In the genomic region with DNA sequence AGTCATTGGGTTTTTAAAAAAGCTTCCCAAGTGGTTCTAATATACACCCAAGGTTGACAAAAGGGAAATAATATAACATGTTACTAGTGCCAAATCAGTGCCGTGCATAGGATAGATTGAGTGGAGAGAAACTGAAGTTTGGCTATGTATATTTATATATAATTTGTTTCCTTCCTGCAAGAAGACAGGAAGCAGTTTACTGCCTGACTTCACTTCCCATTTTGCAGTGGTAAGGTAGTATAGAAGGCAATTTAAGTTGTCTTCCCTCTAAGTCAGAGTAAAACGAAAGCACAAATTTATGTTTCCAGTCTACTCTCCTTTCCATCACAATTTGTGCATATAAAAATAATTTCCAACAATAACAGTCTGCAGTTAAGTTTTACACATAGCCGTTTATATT, we compare ENCODE assay signal across 24 cellular contexts. TPM values are rescaled to one million over a fixed set of nuclear protein-coding genes. Genes with fewer than 3 reads are reported as not detected.
DNase-seq lines count a peak whose midpoint lies in the region; ATAC-seq and TF ChIP-seq lines count a peak whose summit lies in the region.
"Had no signal": no experiment of that assay in that cellular context is flagged by ENCODE, and none has a peak within 500 bp of the region (broad histone marks: within the 10 kb centered on the region; RNA-seq: fewer than 3 reads in every experiment).

No MANE protein-coding gene starts in this region.

- no peaks in the 10 kb centered on the region for H4K20me1 ChIP-seq in Karpas-422 (ENCODE audit: insufficient read depth, low read depth, low read length)

- peaks cover 21% of the 10 kb centered on the region for H3K4me1 ChIP-seq in Karpas-422 (ENCODE audit: low read length)
- H3K4me1 ChIP-seq in neutrophil (ENCODE audit: control insufficient read depth in 1 of 2, insufficient read depth in 1 of 2, low read depth in 1 of 2, low read length in 1 of 2) = peaks cover 23 to 24% of the 10 kb centered on the region in 2 experiments
- H3K4me1 ChIP-seq in Peyer's patch = peaks cover 0 to 8% (median 2%) of the 10 kb centered on the region in 4 donors

- H3K4me3 Mint-ChIP-seq in T-helper 2 cell treated with Interferon-gamma antibody and Interleukin-4, amounts not matched to agents 5 μg/mL and 100 μg/mL, for 36 hours = peak overlapping the region; percentile 20
- H3K4me3 Mint-ChIP-seq in naive thymus-derived CD8-positive, alpha-beta T cell = peak overlapping the region in 1 of 10 donors; percentile 12
- H3K4me3 Mint-ChIP-seq: CD8-positive, alpha-beta T cell; central memory CD8-positive, alpha-beta T cell; mesothelial cell of epicardium; stimulated activated naive CD8-positive, alpha-beta T cell treated with anti-CD3 and anti-CD28 coated beads, Interleukin-15, Interleukin-2, amounts not matched to agents 100 ng/mL and 50 ng/mL, for 24 hours had no signal

- H2AFZ ChIP-seq in Karpas-422 (ENCODE audit: low read length) = 0 out of 2 replicates have a peak overlapping the region, but pooled peaks have one; percentile 37

- peaks cover 15% of the 10 kb centered on the region for H3K9me3 Mint-ChIP-seq in T-helper 2 cell treated with Interferon-gamma antibody and Interleukin-4, amounts not matched to agents 5 μg/mL and 100 μg/mL, for 36 hours
- peaks cover 0 to 3% (median 0%) of the 10 kb centered on the region in 9 donors for H3K9me3 Mint-ChIP-seq in naive thymus-derived CD8-positive, alpha-beta T cell
- H3K9me3 Mint-ChIP-seq: CD8-positive, alpha-beta T cell; central memory CD8-positive, alpha-beta T cell; mesothelial cell of epicardium; stimulated activated naive CD8-positive, alpha-beta T cell treated with anti-CD3 and anti-CD28 coated beads, Interleukin-15, Interleukin-2, amounts not matched to agents 100 ng/mL and 50 ng/mL, for 24 hours had no signal

- no peak overlapping the region for H3K9ac ChIP-seq in Karpas-422 (ENCODE audit: low read length)

- H3K36me3 Mint-ChIP-seq in T-helper 2 cell treated with Interferon-gamma antibody and Interleukin-4, amounts not matched to agents 5 μg/mL and 100 μg/mL, for 36 hours (ENCODE audit: low read depth) = peaks cover 13% of the 10 kb centered on the region
- H3K36me3 Mint-ChIP-seq in naive thymus-derived CD8-positive, alpha-beta T cell = no peaks in the 10 kb centered on the region
- H3K36me3 Mint-ChIP-seq: mesothelial cell of epicardium had no signal

- H3K9me3 ChIP-seq in Karpas-422 (ENCODE audit: low read length) = no peaks in the 10 kb centered on the region
- H3K9me3 ChIP-seq in neutrophil = no peaks in the 10 kb centered on the region
- no peaks in the 10 kb centered on the region for H3K9me3 ChIP-seq in Peyer's patch
- H3K9me3 ChIP-seq: HAP-1 had no signal

- H3K9me2 ChIP-seq in Karpas-422 (replicated peaks; ENCODE audit: insufficient read depth, low read length) = no peaks in the 10 kb centered on the region; the same call in 1 of the 2 replicates

- no peaks in the 10 kb centered on the region for H3K79me2 ChIP-seq in Karpas-422 (ENCODE audit: low read length)

- no peak overlapping the region for H3K4me2 ChIP-seq in Karpas-422 (ENCODE audit: low read depth, low read length, poor library complexity, severe bottlenecking)
- H3K4me2 ChIP-seq: A549 had no signal

- no peaks in the 10 kb centered on the region for H3K27me3 Mint-ChIP-seq in T-helper 2 cell treated with Interferon-gamma antibody and Interleukin-4, amounts not matched to agents 5 μg/mL and 100 μg/mL, for 36 hours (ENCODE audit: low read depth)
- H3K27me3 Mint-ChIP-seq in naive thymus-derived CD8-positive, alpha-beta T cell = peaks cover 0 to 5% (median 0%) of the 10 kb centered on the region in 5 donors
- H3K27me3 Mint-ChIP-seq: central memory CD8-positive, alpha-beta T cell had no signal

- ATAC-seq in HG02981 (IDR thresholded peaks at IDR 0.05; ENCODE audit: unreplicated experiment) = no peak
- no peak for ATAC-seq in naive thymus-derived CD8-positive, alpha-beta T cell
- ATAC-seq: A549; CD8-positive, alpha-beta T cell had no signal

- H3K36me3 ChIP-seq in Karpas-422 (ENCODE audit: insufficient read depth, low read length) (no peaks in the 10 kb centered on the region), neutrophil (no peaks in the 10 kb centered on the region), Peyer's patch (no peaks in the 10 kb centered on the region)
- H3K36me3 ChIP-seq: HAP-1 had no signal

- H3K27ac ChIP-seq in Karpas-422 (ENCODE audit: low read length) (no peak overlapping the region), neutrophil (peak overlapping the region; percentile 33), Peyer's patch (peak overlapping the region in 1 of 4 donors; percentile 34)
- H3K27ac ChIP-seq: A549 had no signal

- peaks cover 58% of the 10 kb centered on the region for H3K4me1 Mint-ChIP-seq in T-helper 2 cell treated with Interferon-gamma antibody and Interleukin-4, amounts not matched to agents 5 μg/mL and 100 μg/mL, for 36 hours (ENCODE audit: low read depth)
- H3K4me1 Mint-ChIP-seq in naive thymus-derived CD8-positive, alpha-beta T cell = peaks cover 8 to 69% (median 30%) of the 10 kb centered on the region in 4 donors

- no peaks in the 10 kb centered on the region for H3K27me3 ChIP-seq in Karpas-422 (ENCODE audit: low read length)
- peaks cover 9% of the 10 kb centered on the region for H3K27me3 ChIP-seq in neutrophil
- no peaks in the 10 kb centered on the region for H3K27me3 ChIP-seq in Peyer's patch

- TF ChIP-seq CTCF in neutrophil (IDR thresholded peaks at IDR 0.05) = no peak
- TF ChIP-seq CTCF in Peyer's patch (IDR thresholded peaks at IDR 0.05) = no peak

- DNase-seq in T-helper 2 cell treated with Interferon-gamma antibody and Interleukin-4, amounts not matched to agents 5 μg/mL and 100 μg/mL, for 36 hours (ENCODE audit: low spot score) = no peak
- DNase-seq in T-helper 2 cell = no peak
- no peak for DNase-seq in Karpas-422
- peak; percentile 30 for DNase-seq in OCI-M1 (lab: John Stamatoyannopoulos, UW)
- no peak for DNase-seq in Peyer's patch
- DNase-seq in naive thymus-derived CD8-positive, alpha-beta T cell = no peak
- DNase-seq: activated CD4-positive, alpha-beta T cell treated with anti-CD3 and anti-CD28 coated beads, Interleukin-2, amount 50 U/mL, for 48 hours; amniotic stem cell; CD8-positive, alpha-beta T cell; EL; NCI-H1048; NCI-H2081 treated with DMSO at 0.1 percent for 48 hours; NCI-H526; retina; RPMI8226; stimulated activated CD4-positive, alpha-beta T cell treated with anti-CD3 and anti-CD28 coated beads, Interleukin-15, amount 100 ng/mL, for 24 hours; T-helper 9 cell had no signal

- POLR2A ChIA-PET in naive thymus-derived CD8-positive, alpha-beta T cell (lab: Charles Lee) = no interaction called here

- H3K4me3 ChIP-seq in Karpas-422 (ENCODE audit: low read length) (no peak overlapping the region), neutrophil (ENCODE audit: low read depth in 1 of 2, low read length in 1 of 2) (no peak overlapping the region), Peyer's patch (no peak overlapping the region)
- H3K4me3 ChIP-seq: A549, HAP-1 had no signal

- TF ChIP-seq POLR2A in Peyer's patch (IDR thresholded peaks at IDR 0.05) = no peak

- H3K27ac Mint-ChIP-seq in T-helper 2 cell treated with Interferon-gamma antibody and Interleukin-4, amounts not matched to agents 5 μg/mL and 100 μg/mL, for 36 hours = peak overlapping the region; percentile 43
- no peak overlapping the region for H3K27ac Mint-ChIP-seq in naive thymus-derived CD8-positive, alpha-beta T cell
- H3K27ac Mint-ChIP-seq: CD8-positive, alpha-beta T cell; mesothelial cell of epicardium; stimulated activated naive CD8-positive, alpha-beta T cell treated with anti-CD3 and anti-CD28 coated beads, Interleukin-15, Interleukin-2, amounts not matched to agents 100 ng/mL and 50 ng/mL, for 24 hours had no signal

RNA-seq across cellular contexts. Expression of a gene that starts 3.4 kb away (rescaled TPM):
- total RNA-seq in Karpas-422 (2014; rRNA removed; shearing (Covaris generic); ENCODE audit: low replicate concordance) = 2.9 and 3.4 TPM in 2 replicates
- total RNA-seq in Peyer's patch = 10 to 100 TPM; 26.0 to 47.0 (median 34.1) TPM
- 10 to 100 TPM; 15.2 to 15.8 TPM for total RNA-seq in naive thymus-derived CD8-positive, alpha-beta T cell
- polyA plus RNA-seq in naive thymus-derived CD8-positive, alpha-beta T cell = 10 to 100 TPM in 1 of 3 donors, 1 to 10 TPM in 2; 6.8 to 11.1 (median 8.6) TPM
